ENCODE assay signal across 18 cellular contexts in genomic region chr1:113763651-113764050, GRCh38.
"Had no signal": no experiment of that assay in that cellular context is flagged by ENCODE, and none has a peak within 500 bp of the region (broad histone marks: within the 10 kb centered on the region; RNA-seq: fewer than 3 reads in every experiment).

No MANE protein-coding gene starts in this region.

- H3K9me3 ChIP-seq: gastrocnemius medialis, pancreas, thoracic aorta, upper lobe of right lung had no signal

- H3K4me1 ChIP-seq: pancreas, upper lobe of right lung had no signal

- H3K27ac ChIP-seq: gastrocnemius medialis, pancreas, thoracic aorta, upper lobe of right lung had no signal

- H3K27me3 Mint-ChIP-seq: activated CD4-positive, alpha-beta memory T cell treated with anti-CD3 and anti-CD28 coated beads, Interleukin-2, amount 10 ng/mL, durations not matched to agents 7 days and 5 days; activated naive CD4-positive, alpha-beta T cell treated with anti-CD3 and anti-CD28 coated beads, Interleukin-2, amount 50 U/mL, for 24 hours; activated T-cell treated with anti-CD3 and anti-CD28 coated beads, Interleukin-2, amount 50 U/mL, for 24 hours; naive B cell had no signal

- H3K4me3 Mint-ChIP-seq: activated CD4-positive, alpha-beta memory T cell treated with anti-CD3 and anti-CD28 coated beads, Interleukin-2, amount 10 ng/mL, durations not matched to agents 7 days and 5 days; activated naive CD4-positive, alpha-beta T cell treated with anti-CD3 and anti-CD28 coated beads, Interleukin-2, amount 50 U/mL, for 24 hours; activated T-cell treated with anti-CD3 and anti-CD28 coated beads, Interleukin-2, amount 50 U/mL, for 24 hours; endodermal cell; WTC11 had no signal

- H3K27me3 ChIP-seq: gastrocnemius medialis, pancreas, upper lobe of right lung had no signal

- H3K4me3 ChIP-seq: gastrocnemius medialis, lung, pancreas, thoracic aorta, upper lobe of right lung had no signal

- H3K27ac Mint-ChIP-seq: activated CD4-positive, alpha-beta memory T cell treated with anti-CD3 and anti-CD28 coated beads, Interleukin-2, amount 10 ng/mL, durations not matched to agents 7 days and 5 days; endodermal cell; WTC11 had no signal

- ATAC-seq: gastrocnemius medialis, left colon, pancreas, sciatic nerve, upper lobe of right lung, WTC11 had no signal

- H3K9me3 Mint-ChIP-seq: activated CD4-positive, alpha-beta memory T cell treated with anti-CD3 and anti-CD28 coated beads, Interleukin-2, amount 10 ng/mL, durations not matched to agents 7 days and 5 days; activated naive CD4-positive, alpha-beta T cell treated with anti-CD3 and anti-CD28 coated beads, Interleukin-2, amount 50 U/mL, for 24 hours; activated T-cell treated with anti-CD3 and anti-CD28 coated beads, Interleukin-2, amount 50 U/mL, for 24 hours; endodermal cell; naive B cell; WTC11 had no signal

- DNase-seq: activated CD4-positive, alpha-beta memory T cell treated with anti-CD3 and anti-CD28 coated beads, Interleukin-2, amount 10 ng/mL, durations not matched to agents 7 days and 5 days; activated CD4-positive, alpha-beta T cell treated with anti-CD3 and anti-CD28 coated beads for 4 hours; activated effector memory CD4-positive, alpha-beta T cell treated with Interleukin-2 at 50 U/mL for 16 hours; activated T-cell treated with anti-CD3 and anti-CD28 coated beads, Interleukin-2, amount 50 U/mL, for 24 hours; central memory CD4-positive, alpha-beta T cell; dermis blood vessel endothelial cell; endodermal cell; gastrocnemius medialis; left colon; midbrain; naive B cell; pancreas; upper lobe of right lung had no signal
